1 cellular context compared by ENCODE assay signal in the genomic region with DNA sequence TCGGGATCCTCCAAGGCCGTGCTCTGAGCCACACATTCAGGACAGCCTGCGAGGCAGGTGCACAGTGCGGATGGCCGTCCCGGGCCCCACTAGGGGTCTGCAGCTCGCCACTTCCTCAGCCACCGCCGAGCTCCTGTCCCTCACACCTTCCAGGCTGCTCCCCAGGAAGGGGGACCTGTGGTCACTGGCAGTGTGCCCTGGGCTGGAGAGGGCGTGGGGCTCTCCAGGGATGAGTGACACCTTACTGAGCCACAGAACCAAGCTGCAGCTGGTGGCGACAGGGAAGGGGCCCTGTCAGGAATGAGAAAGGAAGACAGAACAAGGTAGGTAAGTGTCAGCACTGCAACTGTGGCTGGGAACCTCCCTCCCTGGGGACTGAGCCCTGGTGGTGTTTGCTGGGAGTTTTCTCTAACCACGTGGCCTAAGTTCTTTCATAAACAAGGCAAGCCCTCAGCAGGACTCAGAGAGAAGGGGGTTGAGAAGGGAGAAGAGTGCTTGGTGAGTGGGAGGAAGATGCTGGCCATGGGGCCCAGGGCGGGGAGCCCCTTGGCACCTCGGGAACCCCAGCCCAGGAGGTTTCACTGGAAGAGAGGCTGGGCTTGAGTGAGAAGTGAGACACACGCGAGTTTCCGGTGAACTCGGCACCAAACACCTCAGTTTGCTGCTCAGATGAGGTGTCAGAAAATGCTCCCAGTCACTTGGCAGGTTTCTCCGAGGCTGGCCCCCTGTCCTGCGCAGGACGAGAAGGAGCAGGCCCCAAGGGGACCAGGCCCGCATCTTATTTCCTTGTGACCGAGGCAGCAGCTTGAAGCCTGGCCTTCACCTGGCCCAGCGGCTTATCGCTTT.
TF ChIP-seq lines count a peak whose summit lies in the region.

No MANE protein-coding gene starts in this region.

TF ChIP-seq in K562, 482 proteins besides CTCF, POLR2A, EP300 and RAD21 (continues in another document):
- no peak for TF ChIP-seq ZNF140 (CRISPR knock-in tag; IDR thresholded peaks at IDR 0.05)
- TF ChIP-seq MYC (IDR thresholded peaks at IDR 0.05; ENCODE audit: low read depth, low read length), result 0 out of 2 replicates have a peak, but pooled peaks have one; percentile 30
- TF ChIP-seq MYC (CRISPR knock-in tag; IDR thresholded peaks at IDR 0.05; ENCODE audit: borderline replicate concordance, low read depth), result no peak; the same call in 1 of the 2 replicates
- TF ChIP-seq RAD51 (IDR thresholded peaks at IDR 0.05; ENCODE audit: borderline replicate concordance, low read depth), result peak; percentile 65; the same call in 1 of the 2 replicates
- TF ChIP-seq MAFK (IDR thresholded peaks at IDR 0.05; ENCODE audit: low read length), result no peak
- TF ChIP-seq TRIM24 (IDR thresholded peaks at IDR 0.05), result no peak
- peak; percentile 31; the same call in 1 of the 2 replicates for TF ChIP-seq FOXJ2 (tag; IDR thresholded peaks at IDR 0.05)
- 0 out of 2 replicates have a peak, but pooled peaks have one; percentile 27 for TF ChIP-seq GABPB1 (CRISPR knock-in tag; IDR thresholded peaks at IDR 0.05)
- 0 out of 2 replicates have a peak, but pooled peaks have one; percentile 57 for TF ChIP-seq ZNF143 (CRISPR knock-in tag; IDR thresholded peaks at IDR 0.05)
- 0 out of 2 replicates have a peak, but pooled peaks have one; percentile 29 for TF ChIP-seq HLTF (IDR thresholded peaks at IDR 0.05)
- no peak for TF ChIP-seq ARID2 (IDR thresholded peaks at IDR 0.05)
- TF ChIP-seq ZNF174 (CRISPR knock-in tag; IDR thresholded peaks at IDR 0.05), result no peak
- TF ChIP-seq, protein P1, sequence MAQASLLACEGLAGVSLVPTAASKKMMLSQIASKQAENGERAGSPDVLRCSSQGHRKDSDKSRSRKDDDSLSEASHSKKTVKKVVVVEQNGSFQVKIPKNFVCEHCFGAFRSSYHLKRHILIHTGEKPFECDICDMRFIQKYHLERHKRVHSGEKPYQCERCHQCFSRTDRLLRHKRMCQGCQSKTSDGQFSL (CRISPR knock-in tag; IDR thresholded peaks at IDR 0.05), result no peak
- TF ChIP-seq, protein P1 (tag; IDR thresholded peaks at IDR 0.05), result peak in 1 of 2 experiments; percentile 68; a peak in 1 of 4 replicates
- TF ChIP-seq MTA1 (IDR thresholded peaks at IDR 0.05; ENCODE audit: borderline replicate concordance), result no peak
- TF ChIP-seq L3MBTL2 (IDR thresholded peaks at IDR 0.05), result peak; percentile 77
- TF ChIP-seq, protein P2, sequence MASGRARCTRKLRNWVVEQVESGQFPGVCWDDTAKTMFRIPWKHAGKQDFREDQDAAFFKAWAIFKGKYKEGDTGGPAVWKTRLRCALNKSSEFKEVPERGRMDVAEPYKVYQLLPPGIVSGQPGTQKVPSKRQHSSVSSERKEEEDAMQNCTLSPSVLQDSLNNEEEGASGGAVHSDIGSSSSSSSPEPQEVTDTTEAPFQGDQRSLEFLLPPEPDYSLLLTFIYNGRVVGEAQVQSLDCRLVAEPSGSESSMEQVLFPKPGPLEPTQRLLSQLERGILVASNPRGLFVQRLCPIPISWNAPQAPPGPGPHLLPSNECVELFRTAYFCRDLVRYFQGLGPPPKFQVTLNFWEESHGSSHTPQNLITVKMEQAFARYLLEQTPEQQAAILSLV (tag; IDR thresholded peaks at IDR 0.05), result peak; percentile 26; the same call in 1 of the 2 replicates
- peak; percentile 41; the same call in 1 of the 2 replicates for TF ChIP-seq ZNF668 (CRISPR knock-in tag; IDR thresholded peaks at IDR 0.05)
- TF ChIP-seq, protein P3, sequence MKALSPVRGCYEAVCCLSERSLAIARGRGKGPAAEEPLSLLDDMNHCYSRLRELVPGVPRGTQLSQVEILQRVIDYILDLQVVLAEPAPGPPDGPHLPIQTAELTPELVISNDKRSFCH (CRISPR knock-in tag; IDR thresholded peaks at IDR 0.05), result no peak
- TF ChIP-seq, protein P3 (tag; IDR thresholded peaks at IDR 0.05), result peak; percentile 45
- TF ChIP-seq ZNF23 (CRISPR knock-in tag; IDR thresholded peaks at IDR 0.05), result no peak
- TF ChIP-seq ZNF766 (CRISPR knock-in tag; conservative IDR thresholded peaks at IDR 0.05), result no peak; the same call in 1 of the 2 replicates
- TF ChIP-seq, protein P4, sequence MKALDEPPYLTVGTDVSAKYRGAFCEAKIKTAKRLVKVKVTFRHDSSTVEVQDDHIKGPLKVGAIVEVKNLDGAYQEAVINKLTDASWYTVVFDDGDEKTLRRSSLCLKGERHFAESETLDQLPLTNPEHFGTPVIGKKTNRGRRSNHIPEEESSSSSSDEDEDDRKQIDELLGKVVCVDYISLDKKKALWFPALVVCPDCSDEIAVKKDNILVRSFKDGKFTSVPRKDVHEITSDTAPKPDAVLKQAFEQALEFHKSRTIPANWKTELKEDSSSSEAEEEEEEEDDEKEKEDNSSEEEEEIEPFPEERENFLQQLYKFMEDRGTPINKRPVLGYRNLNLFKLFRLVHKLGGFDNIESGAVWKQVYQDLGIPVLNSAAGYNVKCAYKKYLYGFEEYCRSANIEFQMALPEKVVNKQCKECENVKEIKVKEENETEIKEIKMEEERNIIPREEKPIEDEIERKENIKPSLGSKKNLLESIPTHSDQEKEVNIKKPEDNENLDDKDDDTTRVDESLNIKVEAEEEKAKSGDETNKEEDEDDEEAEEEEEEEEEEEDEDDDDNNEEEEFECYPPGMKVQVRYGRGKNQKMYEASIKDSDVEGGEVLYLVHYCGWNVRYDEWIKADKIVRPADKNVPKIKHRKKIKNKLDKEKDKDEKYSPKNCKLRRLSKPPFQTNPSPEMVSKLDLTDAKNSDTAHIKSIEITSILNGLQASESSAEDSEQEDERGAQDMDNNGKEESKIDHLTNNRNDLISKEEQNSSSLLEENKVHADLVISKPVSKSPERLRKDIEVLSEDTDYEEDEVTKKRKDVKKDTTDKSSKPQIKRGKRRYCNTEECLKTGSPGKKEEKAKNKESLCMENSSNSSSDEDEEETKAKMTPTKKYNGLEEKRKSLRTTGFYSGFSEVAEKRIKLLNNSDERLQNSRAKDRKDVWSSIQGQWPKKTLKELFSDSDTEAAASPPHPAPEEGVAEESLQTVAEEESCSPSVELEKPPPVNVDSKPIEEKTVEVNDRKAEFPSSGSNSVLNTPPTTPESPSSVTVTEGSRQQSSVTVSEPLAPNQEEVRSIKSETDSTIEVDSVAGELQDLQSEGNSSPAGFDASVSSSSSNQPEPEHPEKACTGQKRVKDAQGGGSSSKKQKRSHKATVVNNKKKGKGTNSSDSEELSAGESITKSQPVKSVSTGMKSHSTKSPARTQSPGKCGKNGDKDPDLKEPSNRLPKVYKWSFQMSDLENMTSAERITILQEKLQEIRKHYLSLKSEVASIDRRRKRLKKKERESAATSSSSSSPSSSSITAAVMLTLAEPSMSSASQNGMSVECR (CRISPR knock-in tag; IDR thresholded peaks at IDR 0.05), result 0 out of 2 replicates have a peak, but pooled peaks have one; percentile 24
- TF ChIP-seq PURB (CRISPR knock-in tag; IDR thresholded peaks at IDR 0.05; ENCODE audit: low read depth), result no peak
- no peak for TF ChIP-seq PPARD (CRISPR knock-in tag; IDR thresholded peaks at IDR 0.05)
- TF ChIP-seq, protein P5, sequence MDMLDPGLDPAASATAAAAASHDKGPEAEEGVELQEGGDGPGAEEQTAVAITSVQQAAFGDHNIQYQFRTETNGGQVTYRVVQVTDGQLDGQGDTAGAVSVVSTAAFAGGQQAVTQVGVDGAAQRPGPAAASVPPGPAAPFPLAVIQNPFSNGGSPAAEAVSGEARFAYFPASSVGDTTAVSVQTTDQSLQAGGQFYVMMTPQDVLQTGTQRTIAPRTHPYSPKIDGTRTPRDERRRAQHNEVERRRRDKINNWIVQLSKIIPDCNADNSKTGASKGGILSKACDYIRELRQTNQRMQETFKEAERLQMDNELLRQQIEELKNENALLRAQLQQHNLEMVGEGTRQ (CRISPR knock-in tag; IDR thresholded peaks at IDR 0.05), result peak; percentile 69
- TF ChIP-seq FOXA3 (CRISPR knock-in tag; conservative IDR thresholded peaks at IDR 0.05 in 1 of 2, IDR thresholded peaks at IDR 0.05 in 1 of 2), result peak in 1 of 2 experiments; percentile 54; a peak in 1 of 4 replicates
- TF ChIP-seq NFIC (IDR thresholded peaks at IDR 0.05), result peak; percentile 40
- TF ChIP-seq ZNF175 (CRISPR knock-in tag; IDR thresholded peaks at IDR 0.05; ENCODE audit: low read depth), result peak; percentile 12; the same call in 1 of the 2 replicates
- TF ChIP-seq ETV1 (tag; conservative IDR thresholded peaks at IDR 0.05; ENCODE audit: low read depth), result peak; percentile 18; the same call in 1 of the 2 replicates
- TF ChIP-seq, protein P6, sequence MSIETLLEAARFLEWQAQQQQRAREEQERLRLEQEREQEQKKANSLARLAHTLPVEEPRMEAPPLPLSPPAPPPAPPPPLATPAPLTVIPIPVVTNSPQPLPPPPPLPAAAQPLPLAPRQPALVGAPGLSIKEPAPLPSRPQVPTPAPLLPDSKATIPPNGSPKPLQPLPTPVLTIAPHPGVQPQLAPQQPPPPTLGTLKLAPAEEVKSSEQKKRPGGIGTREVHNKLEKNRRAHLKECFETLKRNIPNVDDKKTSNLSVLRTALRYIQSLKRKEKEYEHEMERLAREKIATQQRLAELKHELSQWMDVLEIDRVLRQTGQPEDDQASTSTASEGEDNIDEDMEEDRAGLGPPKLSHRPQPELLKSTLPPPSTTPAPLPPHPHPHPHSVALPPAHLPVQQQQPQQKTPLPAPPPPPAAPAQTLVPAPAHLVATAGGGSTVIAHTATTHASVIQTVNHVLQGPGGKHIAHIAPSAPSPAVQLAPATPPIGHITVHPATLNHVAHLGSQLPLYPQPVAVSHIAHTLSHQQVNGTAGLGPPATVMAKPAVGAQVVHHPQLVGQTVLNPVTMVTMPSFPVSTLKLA (conservative IDR thresholded peaks at IDR 0.05), result peak; percentile 94
- TF ChIP-seq, protein P7, sequence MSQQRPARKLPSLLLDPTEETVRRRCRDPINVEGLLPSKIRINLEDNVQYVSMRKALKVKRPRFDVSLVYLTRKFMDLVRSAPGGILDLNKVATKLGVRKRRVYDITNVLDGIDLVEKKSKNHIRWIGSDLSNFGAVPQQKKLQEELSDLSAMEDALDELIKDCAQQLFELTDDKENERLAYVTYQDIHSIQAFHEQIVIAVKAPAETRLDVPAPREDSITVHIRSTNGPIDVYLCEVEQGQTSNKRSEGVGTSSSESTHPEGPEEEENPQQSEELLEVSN (IDR thresholded peaks at IDR 0.05; ENCODE audit: borderline replicate concordance in 1 of 2, extremely low read depth in 1 of 2, insufficient read depth in 1 of 2, insufficient read length in 1 of 2, low read depth in 1 of 2, low read length in 1 of 2, poor library complexity in 1 of 2, severe bottlenecking in 1 of 2), result peak in 1 of 2 experiments; percentile 27
- TF ChIP-seq RBFOX2 (IDR thresholded peaks at IDR 0.05; ENCODE audit: low read depth, low read length), result peak; percentile 59
- 0 out of 2 replicates have a peak, but pooled peaks have one; percentile 14 for TF ChIP-seq CREM (IDR thresholded peaks at IDR 0.05; ENCODE audit: low read depth)
- TF ChIP-seq, protein P8, sequence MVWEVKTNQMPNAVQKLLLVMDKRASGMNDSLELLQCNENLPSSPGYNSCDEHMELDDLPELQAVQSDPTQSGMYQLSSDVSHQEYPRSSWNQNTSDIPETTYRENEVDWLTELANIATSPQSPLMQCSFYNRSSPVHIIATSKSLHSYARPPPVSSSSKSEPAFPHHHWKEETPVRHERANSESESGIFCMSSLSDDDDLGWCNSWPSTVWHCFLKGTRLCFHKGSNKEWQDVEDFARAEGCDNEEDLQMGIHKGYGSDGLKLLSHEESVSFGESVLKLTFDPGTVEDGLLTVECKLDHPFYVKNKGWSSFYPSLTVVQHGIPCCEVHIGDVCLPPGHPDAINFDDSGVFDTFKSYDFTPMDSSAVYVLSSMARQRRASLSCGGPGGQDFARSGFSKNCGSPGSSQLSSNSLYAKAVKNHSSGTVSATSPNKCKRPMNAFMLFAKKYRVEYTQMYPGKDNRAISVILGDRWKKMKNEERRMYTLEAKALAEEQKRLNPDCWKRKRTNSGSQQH (CRISPR knock-in tag; IDR thresholded peaks at IDR 0.05), result no peak
- peak; percentile 79 for TF ChIP-seq ZFX (CRISPR knock-in tag; IDR thresholded peaks at IDR 0.05)
- peak; percentile 43; the same call in 1 of the 2 replicates for TF ChIP-seq ZNF830 (CRISPR knock-in tag; IDR thresholded peaks at IDR 0.05)
- peak in 1 of 2 experiments; percentile 71; a peak in 1 of 4 replicates for TF ChIP-seq TEAD1 (CRISPR knock-in tag; IDR thresholded peaks at IDR 0.05)
- TF ChIP-seq, protein P9, sequence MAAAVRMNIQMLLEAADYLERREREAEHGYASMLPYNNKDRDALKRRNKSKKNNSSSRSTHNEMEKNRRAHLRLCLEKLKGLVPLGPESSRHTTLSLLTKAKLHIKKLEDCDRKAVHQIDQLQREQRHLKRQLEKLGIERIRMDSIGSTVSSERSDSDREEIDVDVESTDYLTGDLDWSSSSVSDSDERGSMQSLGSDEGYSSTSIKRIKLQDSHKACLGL (CRISPR knock-in tag; IDR thresholded peaks at IDR 0.05; ENCODE audit: borderline replicate concordance, poor library complexity, severe bottlenecking), result peak; percentile 15
- peak; percentile 39; the same call in 1 of the 2 replicates for TF ChIP-seq E2F3 (CRISPR knock-in tag; IDR thresholded peaks at IDR 0.05)
- TF ChIP-seq MAZ (CRISPR knock-in tag; conservative IDR thresholded peaks at IDR 0.05 in 1 of 2, IDR thresholded peaks at IDR 0.05 in 1 of 2), result peak in 1 of 2 experiments; percentile 21; a peak in 1 of 4 replicates
- no peak; the same call in 1 of the 2 replicates for TF ChIP-seq NR2C1 (IDR thresholded peaks at IDR 0.05)
- TF ChIP-seq NR2C1 (tag; IDR thresholded peaks at IDR 0.05), result no peak
- peak; percentile 38; the same call in 1 of the 2 replicates for TF ChIP-seq POLR2G (IDR thresholded peaks at IDR 0.05; ENCODE audit: low read depth, low read length)
- TF ChIP-seq FOXK2 (conservative IDR thresholded peaks at IDR 0.05 in 1 of 2, IDR thresholded peaks at IDR 0.05 in 1 of 2; ENCODE audit: low read depth in 2 of 2), result peak; percentile 93 to 96
- peak in 1 of 2 experiments; percentile 38; a peak in 1 of 4 replicates for TF ChIP-seq NRF1 (conservative IDR thresholded peaks at IDR 0.05 in 1 of 2, IDR thresholded peaks at IDR 0.05 in 1 of 2)
- peak; percentile 79 for TF ChIP-seq ZBTB17 (CRISPR knock-in tag; IDR thresholded peaks at IDR 0.05)
- TF ChIP-seq GTF2A2 (tag; IDR thresholded peaks at IDR 0.05), result 0 out of 2 replicates have a peak, but pooled peaks have one; percentile 46
- no peak for TF ChIP-seq NR4A1 (CRISPR knock-in tag; IDR thresholded peaks at IDR 0.05)
- peak; percentile 61 for TF ChIP-seq NR4A1 (tag; IDR thresholded peaks at IDR 0.05)
- TF ChIP-seq, protein P10, sequence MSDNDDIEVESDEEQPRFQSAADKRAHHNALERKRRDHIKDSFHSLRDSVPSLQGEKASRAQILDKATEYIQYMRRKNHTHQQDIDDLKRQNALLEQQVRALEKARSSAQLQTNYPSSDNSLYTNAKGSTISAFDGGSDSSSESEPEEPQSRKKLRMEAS (CRISPR knock-in tag; IDR thresholded peaks at IDR 0.05), result peak; percentile 83
- TF ChIP-seq, protein P11, sequence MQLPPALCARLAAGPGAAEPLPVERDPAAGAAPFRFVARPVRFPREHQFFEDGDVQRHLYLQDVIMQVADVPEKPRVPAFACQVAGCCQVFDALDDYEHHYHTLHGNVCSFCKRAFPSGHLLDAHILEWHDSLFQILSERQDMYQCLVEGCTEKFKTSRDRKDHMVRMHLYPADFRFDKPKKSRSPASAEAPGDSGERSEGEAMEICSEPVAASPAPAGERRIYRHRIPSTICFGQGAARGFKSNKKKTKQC (CRISPR knock-in tag; IDR thresholded peaks at IDR 0.05), result 0 out of 2 replicates have a peak, but pooled peaks have one; percentile 45
